Comparison of ENCODE assay signal across 24 cellular contexts in genomic region chrX:5976332-5976731, GRCh38.
"Had no signal": no experiment of that assay in that cellular context is flagged by ENCODE, and none has a peak within 500 bp of the region (broad histone marks: within the 10 kb centered on the region; RNA-seq: fewer than 3 reads in every experiment).

No MANE protein-coding gene starts in this region.

- H3K4me3 ChIP-seq: colonic mucosa, lower lobe of right lung, ovary, psoas muscle, skin epidermis, tibial nerve, vagina had no signal

- H3K27me3 Mint-ChIP-seq: activated CD4-positive, alpha-beta T cell treated with anti-CD3 and anti-CD28 coated beads, Interleukin-2, amount 10 ng/mL, durations not matched to agents 7 days and 5 days; activated naive CD8-positive, alpha-beta T cell treated with anti-CD3 and anti-CD28 coated beads, Interleukin-2, amount 50 U/mL, for 24 hours; activated T-cell treated with anti-CD3 and anti-CD28 coated beads, Interleukin-2, amount 50 U/mL, for 24 hours; naive thymus-derived CD8-positive, alpha-beta T cell had no signal

- H3K9me3 ChIP-seq: colonic mucosa, lower lobe of right lung, ovary, psoas muscle, tibial nerve, vagina had no signal

- H3K4me1 Mint-ChIP-seq: activated CD4-positive, alpha-beta T cell treated with anti-CD3 and anti-CD28 coated beads, Interleukin-2, amount 10 ng/mL, durations not matched to agents 7 days and 5 days; activated naive CD8-positive, alpha-beta T cell treated with anti-CD3 and anti-CD28 coated beads, Interleukin-2, amount 50 U/mL, for 24 hours; naive thymus-derived CD8-positive, alpha-beta T cell had no signal

- H3K9me3 Mint-ChIP-seq: activated CD4-positive, alpha-beta T cell treated with anti-CD3 and anti-CD28 coated beads, Interleukin-2, amount 10 ng/mL, durations not matched to agents 7 days and 5 days; activated naive CD4-positive, alpha-beta T cell treated with anti-CD3 and anti-CD28 coated beads for 36 hours; activated naive CD8-positive, alpha-beta T cell treated with anti-CD3 and anti-CD28 coated beads, Interleukin-2, amount 50 U/mL, for 24 hours; activated T-cell treated with anti-CD3 and anti-CD28 coated beads, Interleukin-2, amount 50 U/mL, for 24 hours; naive thymus-derived CD8-positive, alpha-beta T cell had no signal

- H3K4me1 ChIP-seq: colonic mucosa, lower lobe of right lung, psoas muscle, tibial nerve, vagina had no signal

- H3K27ac ChIP-seq: brain microvascular endothelial cell, colonic mucosa, lower lobe of right lung, ovary, psoas muscle, skin epidermis, tibial nerve, vagina had no signal

- H3K4me3 Mint-ChIP-seq: activated CD4-positive, alpha-beta T cell treated with anti-CD3 and anti-CD28 coated beads, Interleukin-2, amount 10 ng/mL, durations not matched to agents 7 days and 5 days; activated CD8-positive, alpha-beta T cell treated with anti-CD3 and anti-CD28 coated beads, Interleukin-2, amount 10 ng/mL, durations not matched to agents 7 days and 5 days; activated naive CD4-positive, alpha-beta T cell treated with anti-CD3 and anti-CD28 coated beads for 36 hours; activated naive CD8-positive, alpha-beta T cell treated with anti-CD3 and anti-CD28 coated beads, Interleukin-2, amount 50 U/mL, for 24 hours; activated T-cell treated with anti-CD3 and anti-CD28 coated beads, Interleukin-2, amount 50 U/mL, for 24 hours; naive thymus-derived CD8-positive, alpha-beta T cell had no signal

- ATAC-seq: activated CD4-positive, CD25-positive, alpha-beta regulatory T cell treated with anti-CD3 and anti-CD28 coated beads, Interleukin-2, amount 50 U/mL, for 24 hours; activated CD8-positive, alpha-beta T cell treated with anti-CD3 and anti-CD28 coated beads, Interleukin-2, amount 10 ng/mL, durations not matched to agents 7 days and 5 days; activated naive CD8-positive, alpha-beta T cell treated with anti-CD3 and anti-CD28 coated beads, Interleukin-2, amount 50 U/mL, for 24 hours; lower lobe of right lung; naive thymus-derived CD8-positive, alpha-beta T cell; psoas muscle; right cardiac atrium; stimulated activated naive CD8-positive, alpha-beta T cell treated with anti-CD3 and anti-CD28 coated beads, Interleukin-15, Interleukin-2, amounts not matched to agents 100 U/mL and 50 U/mL, for 24 hours had no signal

- H3K27me3 ChIP-seq: brain microvascular endothelial cell, colonic mucosa, ovary, tibial nerve, vagina had no signal

- H3K36me3 Mint-ChIP-seq: naive thymus-derived CD8-positive, alpha-beta T cell had no signal

- DNase-seq: activated CD4-positive, alpha-beta T cell treated with anti-CD3 and anti-CD28 coated beads, Interleukin-2, amount 10 ng/mL, durations not matched to agents 7 days and 5 days; activated CD8-positive, alpha-beta T cell treated with anti-CD3 and anti-CD28 coated beads, Interleukin-2, amount 10 ng/mL, durations not matched to agents 7 days and 5 days; activated naive CD4-positive, alpha-beta T cell treated with anti-CD3 and anti-CD28 coated beads for 36 hours; activated naive CD8-positive, alpha-beta T cell treated with anti-CD3 and anti-CD28 coated beads, Interleukin-2, amount 50 U/mL, for 24 hours; activated T-cell treated with anti-CD3 and anti-CD28 coated beads, Interleukin-2, amount 50 U/mL, for 24 hours; anterior cingulate cortex; brain microvascular endothelial cell; central memory CD4-positive, alpha-beta T cell; colonic mucosa; erythroblast; foreskin melanocyte; glutamatergic neuron; hypothalamus; lower lobe of right lung; naive thymus-derived CD8-positive, alpha-beta T cell; ovary; psoas muscle; right cardiac atrium; stimulated activated naive CD8-positive, alpha-beta T cell treated with anti-CD3 and anti-CD28 coated beads, Interleukin-15, Interleukin-2, amounts not matched to agents 100 U/mL and 50 U/mL, for 24 hours; substantia nigra had no signal

- H3K36me3 ChIP-seq: brain microvascular endothelial cell, colonic mucosa, lower lobe of right lung, ovary, tibial nerve, vagina had no signal

- H3K27ac Mint-ChIP-seq: activated CD4-positive, alpha-beta T cell treated with anti-CD3 and anti-CD28 coated beads, Interleukin-2, amount 10 ng/mL, durations not matched to agents 7 days and 5 days; activated CD8-positive, alpha-beta T cell treated with anti-CD3 and anti-CD28 coated beads, Interleukin-2, amount 10 ng/mL, durations not matched to agents 7 days and 5 days; activated naive CD4-positive, alpha-beta T cell treated with anti-CD3 and anti-CD28 coated beads for 36 hours; activated naive CD8-positive, alpha-beta T cell treated with anti-CD3 and anti-CD28 coated beads, Interleukin-2, amount 50 U/mL, for 24 hours; activated T-cell treated with anti-CD3 and anti-CD28 coated beads, Interleukin-2, amount 50 U/mL, for 24 hours; naive thymus-derived CD8-positive, alpha-beta T cell had no signal
